In genomic region chr9:79362100-79363081, GRCh38 we compare ENCODE assay signal across 15 cellular contexts.
DNase-seq lines count a peak whose midpoint lies in the region; ATAC-seq and TF ChIP-seq lines count a peak whose summit lies in the region.
"Had no signal": no experiment of that assay in that cellular context is flagged by ENCODE, and none has a peak within 500 bp of the region (broad histone marks: within the 10 kb centered on the region; RNA-seq: fewer than 3 reads in every experiment).

No MANE protein-coding gene starts in this region.

- H3K79me2 ChIP-seq in GM23338 (replicated peaks; ENCODE audit: insufficient read depth) = no peaks in the 10 kb centered on the region

- H2AFZ ChIP-seq in GM23338 = peak overlapping the region; percentile 40; the same call in 1 of the 2 replicates

- H3K4me2 ChIP-seq in GM23338 = peak overlapping the region; percentile 70
- H3K4me2 ChIP-seq: BLaER1 treated with 17β-estradiol and CSF1 and Interleukin-3, amounts not matched to agents 10 nM and 100 nM; SK-N-SH had no signal

- peaks cover 38% of the 10 kb centered on the region for H3K4me1 Mint-ChIP-seq in GM23338

- 53 to 63% (median 63%) methylated on average over 9 of the region's 9 CpGs for WGBS in psoas muscle, 3 donors

- peaks cover 9% of the 10 kb centered on the region for H3K27me3 Mint-ChIP-seq in GM23338 (ENCODE audit: insufficient read depth, low read depth, poor library complexity)

- no peaks in the 10 kb centered on the region for H3K9me3 ChIP-seq in psoas muscle
- H3K9me3 ChIP-seq: SK-N-SH had no signal

- intact Hi-C loops in sciatic nerve (cut with DNase I) (no loop called here), psoas muscle (cut with DNase I) (no loop called here)

- TF ChIP-seq CTCF in GM23338 (conservative IDR thresholded peaks at IDR 0.05; ENCODE audit: low read depth in 2 of 2) (no peak), RWPE1 (conservative IDR thresholded peaks at IDR 0.05; ENCODE audit: low read depth) (no peak), psoas muscle (IDR thresholded peaks at IDR 0.05) (no peak)

- peaks cover 12% of the 10 kb centered on the region for H3K27me3 ChIP-seq in GM23338 (ENCODE audit: insufficient read depth)
- H3K27me3 ChIP-seq in psoas muscle (ENCODE audit: insufficient read depth in 3 of 3, low read length in 2 of 3) = no peaks in the 10 kb centered on the region
- H3K27me3 ChIP-seq: BLaER1 treated with 17β-estradiol and CSF1 and Interleukin-3, amounts not matched to agents 10 nM and 100 nM had no signal

- H3K27ac Mint-ChIP-seq in GM23338 = no peak overlapping the region

- H3K36me3 Mint-ChIP-seq in GM23338 (ENCODE audit: low read depth) = no peaks in the 10 kb centered on the region

- no peaks in the 10 kb centered on the region for H4K20me1 ChIP-seq in GM23338 (replicated peaks; ENCODE audit: insufficient read depth)
- H4K20me1 ChIP-seq: BLaER1 treated with 17β-estradiol and CSF1 and Interleukin-3, amounts not matched to agents 10 nM and 100 nM had no signal

- H3K36me3 ChIP-seq in GM23338 (ENCODE audit: insufficient read depth) = no peaks in the 10 kb centered on the region
- no peaks in the 10 kb centered on the region for H3K36me3 ChIP-seq in psoas muscle (ENCODE audit: insufficient read depth in 1 of 2, low read depth in 1 of 2)
- H3K36me3 ChIP-seq: BLaER1 treated with 17β-estradiol and CSF1 and Interleukin-3, amounts not matched to agents 10 nM and 100 nM had no signal

- no peaks in the 10 kb centered on the region for H3K9me3 Mint-ChIP-seq in GM23338

- POLR2A ChIA-PET in RWPE1 (lab: Yijun Ruan, JAX; ENCODE audit: low non-redundant PET) = no interaction called here

- CTCF ChIA-PET in RWPE1 (lab: Yijun Ruan, JAX) = interaction anchor here (0.6 kb wide), 1 partner anchor 30 kb away, joined by 4 read pairs; no protein-coding TSS in a partner anchor

- H3K4me3 ChIP-seq in GM23338 = peak overlapping the region; percentile 32
- no peak overlapping the region for H3K4me3 ChIP-seq in psoas muscle
- H3K4me3 ChIP-seq: BLaER1 treated with 17β-estradiol and CSF1 and Interleukin-3, amounts not matched to agents 10 nM and 100 nM had no signal

- H3K9me2 ChIP-seq in GM23338 (ENCODE audit: insufficient read depth) = 0 out of 2 replicates have a peak, but pooled peaks cover 7% of the 10 kb centered on the region
- H3K9me2 ChIP-seq: SK-N-SH had no signal

- H3K4me3 Mint-ChIP-seq in GM23338 = peak overlapping the region; percentile 34

- ATAC-seq in GM23338 = peak; percentile 91
- no peak for ATAC-seq in HG02973 (IDR thresholded peaks at IDR 0.05; ENCODE audit: unreplicated experiment)
- no peak for ATAC-seq in sciatic nerve
- no peak for ATAC-seq in psoas muscle
- ATAC-seq: left ventricle myocardium superior had no signal

- H3K4me1 ChIP-seq in GM23338 (ENCODE audit: insufficient read depth) (peaks cover 34% of the 10 kb centered on the region), psoas muscle (no peaks in the 10 kb centered on the region)

- no peak for TF ChIP-seq POLR2A in erythroblast (IDR thresholded peaks at IDR 0.05; ENCODE audit: low read length)

- H3K27ac ChIP-seq in GM23338 (ENCODE audit: low read depth) (no peak overlapping the region), RWPE1 (no peak overlapping the region), psoas muscle (no peak overlapping the region)
- H3K27ac ChIP-seq: BLaER1 treated with 17β-estradiol and CSF1 and Interleukin-3, amounts not matched to agents 10 nM and 100 nM had no signal

- peak; percentile 47 for DNase-seq in GM23338 (ENCODE audit: low spot score)
- DNase-seq in NCI-H1417 (lab: John Stamatoyannopoulos, UW) = peak in 2 of 3 experiments; percentile 52 to 82
- DNase-seq in RWPE1 (ENCODE audit: low spot score) = peak; percentile 48
- DNase-seq in iPS-NIHi11 (ENCODE audit: low spot score) = peak; percentile 33
- DNase-seq in erythroblast (lab: John Stamatoyannopoulos, UW) = no peak
- no peak for DNase-seq in sciatic nerve (ENCODE audit: low spot score)
- no peak for DNase-seq in psoas muscle
- DNase-seq: activated T-cell treated with anti-CD3 and anti-CD28 coated beads for 4 hours, anterior cingulate cortex, glutamatergic neuron, left ventricle myocardium superior, NCI-H526 treated with DMSO at 0.1 percent for 48 hours, SK-N-SH had no signal

- H3F3A ChIP-seq in GM23338 (replicated peaks; ENCODE audit: low read depth) = no peaks in the 10 kb centered on the region

TF ChIP-seq in GM23338, 12 proteins besides CTCF, POLR2A, EP300 and RAD21 (continues in another document):
- TF ChIP-seq EZH2phosphoT487 (IDR thresholded peaks at IDR 0.05; ENCODE audit: unreplicated experiment) (no peak), ZNF114 (CRISPR knock-in tag; IDR thresholded peaks at IDR 0.05) (no peak), JUNB (IDR thresholded peaks at IDR 0.05; ENCODE audit: unreplicated experiment) (no peak), ZNF462 (CRISPR knock-in tag; IDR thresholded peaks at IDR 0.05) (no peak), NANOG (IDR thresholded peaks at IDR 0.05; ENCODE audit: borderline replicate concordance) (no peak), ETS1 (IDR thresholded peaks at IDR 0.05) (no peak), ZNF331 (CRISPR knock-in tag; IDR thresholded peaks at IDR 0.05; ENCODE audit: low read depth) (no peak), CREB1 (CRISPR knock-in tag; IDR thresholded peaks at IDR 0.05; ENCODE audit: low read depth) (no peak), POLR2AphosphoS5 (IDR thresholded peaks at IDR 0.05; ENCODE audit: low read depth) (no peak), STAT1 (IDR thresholded peaks at IDR 0.05; ENCODE audit: unreplicated experiment) (no peak)

Comparison
In these comparisons a context has a peak if more than half of its experiments do, and no peak if none do; other contexts are left out.
1. DNase-seq: peak in GM23338 (single experiment), NCI-H1417 (2 of 3), RWPE1 (single experiment) and iPS-NIHi11 (single experiment); none in erythroblast (0 of 2), sciatic nerve (single experiment) and psoas muscle (0 of 2).